In the genomic region with DNA sequence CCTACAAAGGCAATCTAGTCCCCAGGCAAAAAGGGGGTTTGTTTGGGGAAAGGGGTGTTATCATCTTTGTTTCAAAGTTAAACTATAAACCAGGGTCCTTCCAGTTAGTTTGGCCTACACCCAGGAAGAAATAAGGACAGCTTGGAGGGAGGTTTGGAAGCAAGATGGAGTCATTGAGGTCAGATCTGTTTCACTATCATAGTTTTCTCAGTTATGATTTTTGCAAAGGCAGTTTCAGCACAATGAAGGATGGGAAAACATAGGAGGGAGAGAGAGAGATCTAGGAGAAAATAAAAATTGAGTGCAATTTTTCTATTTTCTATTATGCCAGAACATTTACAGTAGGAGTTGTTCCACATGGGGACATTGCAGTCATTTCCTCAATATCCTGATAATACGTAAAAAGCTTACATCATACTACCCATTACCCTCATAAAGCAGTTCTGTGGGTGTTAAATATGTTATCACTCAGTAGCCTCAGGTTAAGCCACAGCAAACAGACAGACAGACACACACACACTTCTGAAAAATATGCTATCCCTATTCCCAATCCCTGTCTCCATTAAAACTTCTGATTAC, we compare ENCODE assay signal across 38 cellular contexts.
"Had no signal": no experiment of that assay in that cellular context is flagged by ENCODE, and none has a peak within 500 bp of the region (broad histone marks: within the 10 kb centered on the region; RNA-seq: fewer than 3 reads in every experiment).

No MANE protein-coding gene starts in this region.

- ATAC-seq: activated CD4-positive, alpha-beta T cell treated with anti-CD3 and anti-CD28 coated beads for 36 hours; activated CD4-positive, CD25-positive, alpha-beta regulatory T cell treated with anti-CD3 and anti-CD28 coated beads, Interleukin-2, amount 50 U/mL, for 24 hours; activated CD8-positive, alpha-beta memory T cell treated with anti-CD3 and anti-CD28 coated beads, Interleukin-2, amount 10 ng/mL, durations not matched to agents 7 days and 5 days; activated CD8-positive, alpha-beta T cell treated with anti-CD3 and anti-CD28 coated beads, Interleukin-2, amount 10 ng/mL, durations not matched to agents 7 days and 5 days; activated naive CD4-positive, alpha-beta T cell treated with anti-CD3 and anti-CD28 coated beads, Interleukin-2, amount 50 U/mL, for 72 hours; WTC11 had no signal

- H3K4me3 Mint-ChIP-seq: activated CD4-positive, alpha-beta memory T cell treated with anti-CD3 and anti-CD28 coated beads, Interleukin-2, amount 10 ng/mL, durations not matched to agents 7 days and 5 days; activated CD4-positive, alpha-beta T cell treated with anti-CD3 and anti-CD28 coated beads for 36 hours; activated CD4-positive, alpha-beta T cell treated with anti-CD3 and anti-CD28 coated beads, Interleukin-2, amount 10 ng/mL, durations not matched to agents 7 days and 5 days; activated CD8-positive, alpha-beta memory T cell treated with anti-CD3 and anti-CD28 coated beads, Interleukin-2, amount 10 ng/mL, durations not matched to agents 7 days and 5 days; activated CD8-positive, alpha-beta T cell treated with anti-CD3 and anti-CD28 coated beads, Interleukin-2, amount 10 ng/mL, durations not matched to agents 7 days and 5 days; activated naive CD4-positive, alpha-beta T cell treated with anti-CD3 and anti-CD28 coated beads for 36 hours; activated naive CD8-positive, alpha-beta T cell treated with anti-CD3 and anti-CD28 coated beads for 36 hours; activated T-cell treated with anti-CD3 and anti-CD28 coated beads, Interleukin-2, amount 50 U/mL, for 24 hours; brain; central memory CD8-positive, alpha-beta T cell; T-helper 1 cell treated with Interleukin-12 subunit alpha and Interleukin-12 subunit beta and Interleukin-4 antibody, amounts not matched to agents 30 μg/mL and 1 μg/mL, for 36 hours; T-helper 2 cell treated with Interferon-gamma antibody and Interleukin-4, amounts not matched to agents 5 μg/mL and 100 μg/mL, for 36 hours; WTC11 had no signal

- H3K27ac Mint-ChIP-seq: activated CD4-positive, alpha-beta memory T cell treated with anti-CD3 and anti-CD28 coated beads, Interleukin-2, amount 10 ng/mL, durations not matched to agents 7 days and 5 days; activated CD4-positive, alpha-beta T cell treated with anti-CD3 and anti-CD28 coated beads for 36 hours; activated CD4-positive, alpha-beta T cell treated with anti-CD3 and anti-CD28 coated beads, Interleukin-2, amount 10 ng/mL, durations not matched to agents 7 days and 5 days; activated CD8-positive, alpha-beta memory T cell treated with anti-CD3 and anti-CD28 coated beads, Interleukin-2, amount 10 ng/mL, durations not matched to agents 7 days and 5 days; activated CD8-positive, alpha-beta T cell treated with anti-CD3 and anti-CD28 coated beads, Interleukin-2, amount 10 ng/mL, durations not matched to agents 7 days and 5 days; activated naive CD4-positive, alpha-beta T cell treated with anti-CD3 and anti-CD28 coated beads for 36 hours; activated naive CD4-positive, alpha-beta T cell treated with anti-CD3 and anti-CD28 coated beads, Interleukin-2, amount 50 U/mL, for 72 hours; activated naive CD8-positive, alpha-beta T cell treated with anti-CD3 and anti-CD28 coated beads for 36 hours; activated T-cell treated with anti-CD3 and anti-CD28 coated beads, Interleukin-2, amount 50 U/mL, for 24 hours; brain; T-helper 1 cell treated with Interleukin-12 subunit alpha and Interleukin-12 subunit beta and Interleukin-4 antibody, amounts not matched to agents 30 μg/mL and 1 μg/mL, for 36 hours; T-helper 2 cell treated with Interferon-gamma antibody and Interleukin-4, amounts not matched to agents 5 μg/mL and 100 μg/mL, for 36 hours; WTC11 had no signal

- H3K36me3 Mint-ChIP-seq: activated CD8-positive, alpha-beta memory T cell treated with anti-CD3 and anti-CD28 coated beads, Interleukin-2, amount 10 ng/mL, durations not matched to agents 7 days and 5 days; activated naive CD4-positive, alpha-beta T cell treated with anti-CD3 and anti-CD28 coated beads, Interleukin-2, amount 50 U/mL, for 72 hours; activated naive CD8-positive, alpha-beta T cell treated with anti-CD3 and anti-CD28 coated beads for 36 hours; brain; WTC11 had no signal

- H3K4me1 Mint-ChIP-seq: activated CD4-positive, alpha-beta memory T cell treated with anti-CD3 and anti-CD28 coated beads, Interleukin-2, amount 10 ng/mL, durations not matched to agents 7 days and 5 days; activated CD4-positive, alpha-beta T cell treated with anti-CD3 and anti-CD28 coated beads for 36 hours; activated CD4-positive, alpha-beta T cell treated with anti-CD3 and anti-CD28 coated beads, Interleukin-2, amount 10 ng/mL, durations not matched to agents 7 days and 5 days; activated CD8-positive, alpha-beta memory T cell treated with anti-CD3 and anti-CD28 coated beads, Interleukin-2, amount 10 ng/mL, durations not matched to agents 7 days and 5 days; activated naive CD8-positive, alpha-beta T cell treated with anti-CD3 and anti-CD28 coated beads for 36 hours; central memory CD8-positive, alpha-beta T cell had no signal

- FAIRE-seq: colon, TTC549 had no signal

- H3K9me3 ChIP-seq: ascending aorta had no signal

- H3K27me3 Mint-ChIP-seq: activated CD4-positive, alpha-beta memory T cell treated with anti-CD3 and anti-CD28 coated beads, Interleukin-2, amount 10 ng/mL, durations not matched to agents 7 days and 5 days; activated CD4-positive, alpha-beta T cell treated with anti-CD3 and anti-CD28 coated beads for 36 hours; activated CD4-positive, alpha-beta T cell treated with anti-CD3 and anti-CD28 coated beads, Interleukin-2, amount 10 ng/mL, durations not matched to agents 7 days and 5 days; activated CD8-positive, alpha-beta memory T cell treated with anti-CD3 and anti-CD28 coated beads, Interleukin-2, amount 10 ng/mL, durations not matched to agents 7 days and 5 days; activated naive CD8-positive, alpha-beta T cell treated with anti-CD3 and anti-CD28 coated beads for 36 hours; activated T-cell treated with anti-CD3 and anti-CD28 coated beads, Interleukin-2, amount 50 U/mL, for 24 hours; brain; central memory CD8-positive, alpha-beta T cell had no signal

- H3K4me3 ChIP-seq: ascending aorta, cardiac muscle cell had no signal

- H3K4me1 ChIP-seq: ascending aorta had no signal

- DNase-seq: activated CD4-positive, alpha-beta memory T cell treated with anti-CD3 and anti-CD28 coated beads, Interleukin-2, amount 10 ng/mL, durations not matched to agents 7 days and 5 days; activated CD4-positive, alpha-beta T cell treated with anti-CD3 and anti-CD28 coated beads for 1 hour; activated CD4-positive, alpha-beta T cell treated with anti-CD3 and anti-CD28 coated beads for 36 hours; activated CD4-positive, alpha-beta T cell treated with anti-CD3 and anti-CD28 coated beads for 48 hours; activated CD4-positive, alpha-beta T cell treated with anti-CD3 and anti-CD28 coated beads, Interleukin-2, amount 10 ng/mL, durations not matched to agents 7 days and 5 days; activated CD4-positive, alpha-beta T cell treated with anti-CD3 and anti-CD28 coated beads, Interleukin-2, amount 50 U/mL, for 48 hours; activated CD4-positive, CD25-positive, alpha-beta regulatory T cell; activated CD8-positive, alpha-beta memory T cell treated with anti-CD3 and anti-CD28 coated beads for 24 hours; activated CD8-positive, alpha-beta memory T cell treated with anti-CD3 and anti-CD28 coated beads, Interleukin-2, amount 10 ng/mL, durations not matched to agents 7 days and 5 days; activated CD8-positive, alpha-beta memory T cell treated with anti-CD3 and anti-CD28 coated beads, Interleukin-2, amount 50 U/mL, for 48 hours; activated CD8-positive, alpha-beta T cell treated with anti-CD3 and anti-CD28 coated beads, Interleukin-2, amount 10 ng/mL, durations not matched to agents 7 days and 5 days; activated effector memory CD4-positive, alpha-beta T cell treated with anti-CD3 and anti-CD28 coated beads, Interleukin-2, amount 50 U/mL, for 16 hours; activated gamma-delta T cell treated with Interleukin-2 at 50 U/mL for 16 hours; activated naive CD4-positive, alpha-beta T cell; activated naive CD4-positive, alpha-beta T cell treated with anti-CD3 and anti-CD28 coated beads for 36 hours; activated naive CD4-positive, alpha-beta T cell treated with anti-CD3 and anti-CD28 coated beads, Interleukin-2, amount 50 U/mL, for 16 hours; activated naive CD8-positive, alpha-beta T cell treated with anti-CD3 and anti-CD28 coated beads for 36 hours; activated T-cell treated with anti-CD3 and anti-CD28 coated beads, Interleukin-2, amount 50 U/mL, for 24 hours; activated T-cell treated with anti-CD3 and anti-CD28 coated beads, Interleukin-2, amount 50 U/mL, for 48 hours; amygdala; anterior cingulate cortex; caudate nucleus; cerebellar nuclear complex; T-helper 1 cell; T-helper 2 cell; T-helper 9 cell had no signal

- H3K27me3 ChIP-seq: ascending aorta, cardiac muscle cell had no signal

- H3K27ac ChIP-seq: ascending aorta, cardiac muscle cell, WERI-Rb-1 had no signal

- H3K36me3 ChIP-seq: ascending aorta, cardiac muscle cell, WERI-Rb-1 had no signal

- H3K9me3 Mint-ChIP-seq: activated CD4-positive, alpha-beta T cell treated with anti-CD3 and anti-CD28 coated beads, Interleukin-2, amount 10 ng/mL, durations not matched to agents 7 days and 5 days; activated naive CD8-positive, alpha-beta T cell treated with anti-CD3 and anti-CD28 coated beads for 36 hours; brain; WTC11 had no signal
